In the genomic region with DNA sequence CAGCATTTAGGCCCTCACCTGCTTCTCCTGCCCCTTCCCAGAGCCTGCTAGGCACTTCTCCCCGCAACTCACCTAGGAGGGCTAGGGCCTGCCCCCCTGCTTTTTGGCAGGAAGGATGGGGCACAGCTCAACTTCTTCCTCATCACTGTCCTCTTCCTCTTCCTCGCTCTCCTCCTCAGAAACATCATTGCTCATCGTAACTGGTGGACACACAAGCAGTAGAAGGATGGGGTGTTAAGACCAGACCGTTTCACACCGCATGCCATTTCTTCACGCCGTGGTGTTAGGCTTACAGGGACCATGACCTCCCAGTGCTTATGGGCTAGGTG, we compare ENCODE assay signal across 10 cellular contexts. TPM values are rescaled to one million over a fixed set of nuclear protein-coding genes. Genes with fewer than 3 reads are reported as not detected.
A peak's percentile ranks its signal among the peaks of the same experiment; 100 is the strongest.
DNase-seq lines count a peak whose midpoint lies in the region; ATAC-seq and TF ChIP-seq lines count a peak whose summit lies in the region.
"Had no signal": no experiment of that assay in that cellular context is flagged by ENCODE, and none has a peak within 500 bp of the region (broad histone marks: within the 10 kb centered on the region; RNA-seq: fewer than 3 reads in every experiment).

No MANE protein-coding gene starts in this region.

- H3K9ac ChIP-seq in PC-3 (ENCODE audit: low read length), result no peak overlapping the region

- TF ChIP-seq CTCF in MCF 10A (IDR thresholded peaks at IDR 0.05; ENCODE audit: unreplicated experiment) (no peak), breast epithelium (IDR thresholded peaks at IDR 0.05) (no peak), PC-3 (conservative IDR thresholded peaks at IDR 0.05; ENCODE audit: low read depth, low read length) (no peak), endothelial cell (IDR thresholded peaks at IDR 0.05; ENCODE audit: unreplicated experiment) (no peak), type B pancreatic cell (conservative IDR thresholded peaks at IDR 0.05) (no peak), esophagus squamous epithelium (IDR thresholded peaks at IDR 0.05) (no peak)

- no peak overlapping the region for H3K27ac ChIP-seq in breast epithelium
- H3K27ac ChIP-seq in PC-3 (ENCODE audit: low read length), result no peak overlapping the region
- no peak overlapping the region for H3K27ac ChIP-seq in substantia nigra (ENCODE audit: low read depth, low read length, poor library complexity, severe bottlenecking)
- no peak overlapping the region for H3K27ac ChIP-seq in esophagus squamous epithelium

- no peak for DNase-seq in MCF 10A (ENCODE audit: unreplicated experiment)
- DNase-seq in breast epithelium (ENCODE audit: low spot score in 2 of 2), result no peak
- no peak for DNase-seq in PC-3
- no peak for DNase-seq in endothelial cell (ENCODE audit: low spot score)
- DNase-seq in type B pancreatic cell (ENCODE audit: extremely low spot score, unreplicated experiment), result no peak
- no peak for DNase-seq in left cardiac atrium
- DNase-seq in substantia nigra (lab: John Stamatoyannopoulos, UW), result no peak
- DNase-seq in esophagus squamous epithelium (lab: John Stamatoyannopoulos, UW), result no peak

- peak overlapping the region; percentile 100 for H3K4me3 Mint-ChIP-seq in MCF 10A (ENCODE audit: unreplicated experiment)
- peak overlapping the region; percentile 45 for H3K4me3 Mint-ChIP-seq in endothelial cell (ENCODE audit: unreplicated experiment)
- peak overlapping the region; percentile 99 for H3K4me3 Mint-ChIP-seq in type B pancreatic cell

- CTCF ChIA-PET in MCF 10A (lab: Yijun Ruan, JAX), result interaction anchor here (0.6 to 5.5 kb wide), 49 partner anchors 8 to 1583 kb away, joined by 3 to 47 read pairs (median 4); partner anchors contain the start of gene POLL
- CTCF ChIA-PET in PC-3 (lab: Charles Lee), result interaction anchor here (0.6 to 1.4 kb wide), 6 partner anchors 16 to 315 kb away, joined by 3 to 18 read pairs (median 4); partner anchors contain the start of gene OGA

- H3K4me1 ChIP-seq in breast epithelium (peaks cover 6 to 8% of the 10 kb centered on the region in 2 donors), PC-3 (ENCODE audit: insufficient read depth, low read length) (peaks cover 20% of the 10 kb centered on the region), esophagus squamous epithelium (peaks cover 36 to 68% (median 51%) of the 10 kb centered on the region in 3 donors)

- H3K36me3 ChIP-seq in breast epithelium (no peaks in the 10 kb centered on the region), PC-3 (ENCODE audit: low read depth, low read length) (peaks cover 6% of the 10 kb centered on the region), esophagus squamous epithelium (peaks cover 0 to 28% (median 6%) of the 10 kb centered on the region in 3 donors)

- no peak for ATAC-seq in PC-3
- ATAC-seq in left cardiac atrium, result no peak

- H3K4me1 Mint-ChIP-seq in MCF 10A (ENCODE audit: insufficient read depth, unreplicated experiment) (peaks cover 28% of the 10 kb centered on the region), endothelial cell (ENCODE audit: unreplicated experiment) (peaks cover 48% of the 10 kb centered on the region), type B pancreatic cell (ENCODE audit: unreplicated experiment) (peaks cover 46% of the 10 kb centered on the region)

- H3K27me3 Mint-ChIP-seq in MCF 10A (ENCODE audit: insufficient read depth, unreplicated experiment) (no peaks in the 10 kb centered on the region), endothelial cell (ENCODE audit: unreplicated experiment) (peaks cover 17% of the 10 kb centered on the region), type B pancreatic cell (peaks cover 39% of the 10 kb centered on the region)

- H3K9me3 ChIP-seq in breast epithelium (no peaks in the 10 kb centered on the region), PC-3 (ENCODE audit: low read length) (no peaks in the 10 kb centered on the region), esophagus squamous epithelium (no peaks in the 10 kb centered on the region)
- H3K9me3 ChIP-seq: mucosa of descending colon had no signal

- POLR2A ChIA-PET in MCF 10A (lab: Yijun Ruan, JAX) (interaction anchor here (0.7 to 6.2 kb wide), 5 partner anchors 15 to 293 kb away, joined by 3 to 58 read pairs (median 4); partner anchors contain the start of gene OGA), PC-3 (lab: Charles Lee; ENCODE audit: unreplicated experiment) (no interaction called here)

- H3K36me3 Mint-ChIP-seq in MCF 10A (ENCODE audit: insufficient read depth, unreplicated experiment) (peaks cover 50% of the 10 kb centered on the region), endothelial cell (ENCODE audit: low read depth, unreplicated experiment) (peaks cover 7% of the 10 kb centered on the region), type B pancreatic cell (peaks cover 22% of the 10 kb centered on the region)

- peaks cover 18% of the 10 kb centered on the region for H3K79me2 ChIP-seq in PC-3 (ENCODE audit: low read length)

- peaks cover 3% of the 10 kb centered on the region for H3F3A ChIP-seq in PC-3 (ENCODE audit: low read length, unreplicated experiment)

- no peaks in the 10 kb centered on the region for H3K9me3 Mint-ChIP-seq in MCF 10A (ENCODE audit: unreplicated experiment)
- H3K9me3 Mint-ChIP-seq in endothelial cell (ENCODE audit: unreplicated experiment), result no peaks in the 10 kb centered on the region
- H3K9me3 Mint-ChIP-seq in type B pancreatic cell, result no peaks in the 10 kb centered on the region

- no peaks in the 10 kb centered on the region for H3K9me2 ChIP-seq in PC-3 (replicated peaks; ENCODE audit: low read length)

- WGBS in esophagus squamous epithelium, 2 donors, result 65 to 68% methylated on average over 6 to 7 of the region's 7 CpGs

- peak overlapping the region; percentile 99 for H3K4me2 ChIP-seq in PC-3 (ENCODE audit: low read length)

- H4K20me1 ChIP-seq in PC-3 (ENCODE audit: low read length), result no peaks in the 10 kb centered on the region

- H3K4me3 ChIP-seq in breast epithelium, result no peak overlapping the region
- peak overlapping the region; percentile 95 for H3K4me3 ChIP-seq in PC-3 (ENCODE audit: low read length)
- no peak overlapping the region for H3K4me3 ChIP-seq in esophagus squamous epithelium
- H3K4me3 ChIP-seq: mucosa of descending colon had no signal

- peak overlapping the region; percentile 70 for H3K27ac Mint-ChIP-seq in MCF 10A (ENCODE audit: low read depth, unreplicated experiment)
- no peak overlapping the region for H3K27ac Mint-ChIP-seq in endothelial cell (ENCODE audit: unreplicated experiment)
- no peak overlapping the region for H3K27ac Mint-ChIP-seq in type B pancreatic cell

- H2AFZ ChIP-seq in PC-3 (ENCODE audit: low read length), result no peak overlapping the region

- intact Hi-C loops in MCF 10A (cut with micrococcal nuclease), result loop anchor here (1.0 to 5.0 kb wide), 5 partner anchors 179 to 619 kb away; no protein-coding TSS in a partner anchor
- intact Hi-C loops in breast epithelium (cut with DNase I; ENCODE audit: low total_unique reads), result no loop called here
- intact Hi-C loops in PC-3 (cut with micrococcal nuclease), result loop anchor here (1.0 to 5.0 kb wide), 2 partner anchors 179 to 194 kb away; partner anchors contain the start of genes DPCD and POLL
- intact Hi-C loops in left cardiac atrium (cut with DNase I), result loop anchor here in 1 of 2 donors (2.0 kb wide), 1 partner anchor 181 kb away; no protein-coding TSS in a partner anchor
- intact Hi-C loops in esophagus squamous epithelium (cut with DNase I), result no loop called here

- H3K27me3 ChIP-seq in breast epithelium (peaks cover under 1 to 29% of the 10 kb centered on the region in 2 donors), PC-3 (ENCODE audit: low read length) (no peaks in the 10 kb centered on the region), esophagus squamous epithelium (peaks cover 3 to 32% (median 6%) of the 10 kb centered on the region in 4 donors)

- BruUV-seq in MCF 10A (replicated peaks; lab: Mats Ljungman, UMichigan) (no TSS peak), PC-3 (replicated peaks; lab: Mats Ljungman, UMichigan) (no TSS peak)

- TF ChIP-seq POLR2A in breast epithelium (IDR thresholded peaks at IDR 0.05), result no peak
- TF ChIP-seq POLR2A in esophagus squamous epithelium (IDR thresholded peaks at IDR 0.05), result no peak

RNA-seq across cellular contexts. Expression of gene NPM3, which starts 1.6 kb away (rescaled TPM):
- total RNA-seq in MCF 10A (2022) (120 and 163 TPM in 2 replicates), breast epithelium (10 to 100 TPM; 37.3 to 61.0 (median 43.9) TPM), PC-3 (2014; rRNA removed) (117 and 128 TPM in 2 replicates), endothelial cell (ENCODE audit: unreplicated experiment) (54.7 TPM), type B pancreatic cell (ENCODE audit: low replicate concordance) (47.2 and 63.6 TPM in 2 replicates), left cardiac atrium (10 to 100 TPM; 15.2 to 18.8 TPM), esophagus squamous epithelium (10 to 100 TPM; 36.7 to 91.3 (median 52.2) TPM)

RNA-seq across cellular contexts. Expression of gene FGF8, which starts 5.7 kb away (rescaled TPM):
- total RNA-seq in MCF 10A (2022) (not detected in 2 replicates), breast epithelium (not detected), PC-3 (2014; rRNA removed) (not detected in 2 replicates), endothelial cell (ENCODE audit: unreplicated experiment) (1.1 TPM), type B pancreatic cell (ENCODE audit: low replicate concordance) (3.8 TPM in 1 of 2 replicates, not detected in the other), left cardiac atrium (not detected), esophagus squamous epithelium (not detected)
- total RNA-seq: glomerular endothelial cell, mucosa of descending colon had no signal

RNA-seq across cellular contexts. Expression of gene OGA, which starts 36.6 kb away (rescaled TPM):
- total RNA-seq in MCF 10A (2022), result 96.1 and 115 TPM in 2 replicates
- total RNA-seq in breast epithelium, result 100 to 1,000 TPM; 169 to 200 (median 181) TPM
- 42.7 and 43.0 TPM in 2 replicates for total RNA-seq in PC-3 (2014; rRNA removed)
- 115 TPM for total RNA-seq in endothelial cell (ENCODE audit: unreplicated experiment)
- 99.5 and 99.6 TPM in 2 replicates for total RNA-seq in type B pancreatic cell (ENCODE audit: low replicate concordance)
- 10 to 100 TPM; 70.4 to 71.4 TPM for total RNA-seq in left cardiac atrium
- 100 to 1,000 TPM in 1 of 4 donors, 10 to 100 TPM in 3; 44.2 to 121 (median 60.7) TPM for total RNA-seq in esophagus squamous epithelium

Comparison
In these comparisons a context has a peak if more than half of its experiments do, and no peak if none do; other contexts are left out.
1. intact Hi-C loops: an anchor here in MCF 10A (1.0 to 5.0 kb wide) and PC-3 (1.0 to 5.0 kb wide); none called in breast epithelium and esophagus squamous epithelium.
2. H3K4me3 Mint-ChIP-seq: peak in every context shown above with its lines; median percentile 100 in MCF 10A; 99 in type B pancreatic cell; 45 in endothelial cell.